Comparison of ENCODE assay signal across 8 cellular contexts in the genomic region with DNA sequence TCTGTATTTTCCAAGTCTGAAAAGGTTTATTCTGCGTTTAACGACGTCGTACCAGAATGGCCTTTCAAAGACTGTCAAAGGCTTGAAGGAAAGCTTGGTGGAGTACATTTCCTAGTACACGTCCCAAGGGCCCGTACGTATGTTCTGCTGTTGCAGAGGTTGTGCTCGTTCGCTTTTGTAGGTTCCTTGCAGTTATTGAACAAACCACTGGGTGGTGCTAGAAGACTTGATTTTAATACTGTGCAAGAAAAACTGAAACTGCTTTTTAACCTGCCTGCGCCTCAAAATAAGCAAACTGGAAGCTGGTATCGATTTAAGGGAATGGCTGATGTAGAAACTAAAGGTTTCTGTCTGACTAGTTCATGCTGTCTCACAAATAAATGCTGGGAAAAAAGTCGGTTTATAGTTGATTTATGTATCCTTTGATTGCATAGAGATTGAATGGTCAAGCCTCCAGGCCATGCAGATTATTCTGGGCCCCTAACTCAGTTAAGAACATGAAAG. TPM values are rescaled to one million over a fixed set of nuclear protein-coding genes. Genes with fewer than 3 reads are reported as not detected.
DNase-seq lines count a peak whose midpoint lies in the region; ATAC-seq, FAIRE-seq and TF ChIP-seq lines count a peak whose summit lies in the region.

No MANE protein-coding gene starts in this region.

- no peak overlapping the region for H3K9ac ChIP-seq in kidney (ENCODE audit: low read length in 2 of 2)

- H3K27me3 Mint-ChIP-seq in WTC11 (ENCODE audit: low read depth) = no peaks in the 10 kb centered on the region

- peak; percentile 60 for ATAC-seq in HG02852 (IDR thresholded peaks at IDR 0.05; ENCODE audit: unreplicated experiment)
- ATAC-seq in WTC11 = peak; percentile 88
- ATAC-seq in HG03159 (IDR thresholded peaks at IDR 0.05; ENCODE audit: unreplicated experiment) = no peak

- no peaks in the 10 kb centered on the region for H3K9me3 Mint-ChIP-seq in WTC11

- H3K4me3 Mint-ChIP-seq in WTC11 = no peak overlapping the region

- H3K9me3 ChIP-seq in kidney (ENCODE audit: control insufficient read depth in 1 of 2, low read length in 2 of 2) = no peaks in the 10 kb centered on the region

- POLR2A ChIA-PET in WTC11 (lab: Charles Lee) = interaction anchor here (0.5 kb wide), 1 partner anchor 43 kb away, joined by 4 read pairs; no protein-coding TSS in a partner anchor

- H3K27ac ChIP-seq in kidney (ENCODE audit: low read depth in 2 of 2, low read length in 2 of 2) = no peak overlapping the region

- H3K36me3 Mint-ChIP-seq in WTC11 = peaks cover 4% of the 10 kb centered on the region

- DNase-seq in GM12864 (ENCODE audit: low read depth) (peak; percentile 86), NCI-H2196 treated with DMSO at 0.1 percent for 48 hours (lab: John Stamatoyannopoulos, UW; ENCODE audit: unreplicated experiment) (peak; percentile 28), WTC11 (ENCODE audit: low spot score) (peak; percentile 65), cerebellar cortex (ENCODE audit: low spot score) (peak; percentile 93), kidney (no peak)
- peak; percentile 47 to 72 for DNase-seq in stimulated activated CD4-positive, alpha-beta T cell treated with anti-CD3 and anti-CD28 coated beads, Interleukin-2, amount 100 ng/mL, for 24 hours

- H3K4me1 ChIP-seq in kidney (ENCODE audit: control insufficient read depth in 1 of 2, insufficient read depth in 1 of 2, low read depth in 1 of 2, low read length in 2 of 2) = peaks cover 0 to 8% of the 10 kb centered on the region in 2 donors

- TF ChIP-seq CTCF in GM12864 (IDR thresholded peaks at IDR 0.05; ENCODE audit: low read depth, low read length, missing control alignments) (peak; percentile 78), WTC11 (IDR thresholded peaks at IDR 0.05) (peak; percentile 63), kidney (IDR thresholded peaks at IDR 0.05; ENCODE audit: borderline replicate concordance, extremely low read depth, insufficient read depth) (peak; percentile 83)

- 0 out of 2 replicates have a peak overlapping the region, but pooled peaks have one; percentile 48 for H3K27ac Mint-ChIP-seq in WTC11

- FAIRE-seq in kidney (lab: Jason Lieb, UNC) = peak; percentile 76

- H3K36me3 ChIP-seq in kidney (ENCODE audit: control insufficient read depth in 1 of 2, insufficient read depth in 2 of 2, low read length in 2 of 2) = no peaks in the 10 kb centered on the region

- CTCF ChIA-PET in WTC11 (lab: Charles Lee) = interaction anchor here (0.6 to 4.2 kb wide), 19 partner anchors 12 to 229 kb away, joined by 3 to 46 read pairs (median 4); a partner anchor contains a TSS

- H3K4me1 Mint-ChIP-seq in WTC11 = peaks cover 47% of the 10 kb centered on the region

- intact Hi-C loops in kidney (cut with DNase I) = loop anchor here (5.0 kb wide), 2 partner anchors 198 to 218 kb away; no protein-coding TSS in a partner anchor

- H3K4me3 ChIP-seq in GM12864 (ENCODE audit: low read depth, low read length) (no peak overlapping the region), kidney (ENCODE audit: low read length in 2 of 2) (peak overlapping the region in 1 of 2 donors; percentile 25)

TF ChIP-seq in WTC11, 78 proteins besides CTCF, POLR2A, EP300 and RAD21:
- no peak for TF ChIP-seq ESRRA (CRISPR knock-in tag; IDR thresholded peaks at IDR 0.05; ENCODE audit: borderline replicate concordance)
- TF ChIP-seq, protein P1, sequence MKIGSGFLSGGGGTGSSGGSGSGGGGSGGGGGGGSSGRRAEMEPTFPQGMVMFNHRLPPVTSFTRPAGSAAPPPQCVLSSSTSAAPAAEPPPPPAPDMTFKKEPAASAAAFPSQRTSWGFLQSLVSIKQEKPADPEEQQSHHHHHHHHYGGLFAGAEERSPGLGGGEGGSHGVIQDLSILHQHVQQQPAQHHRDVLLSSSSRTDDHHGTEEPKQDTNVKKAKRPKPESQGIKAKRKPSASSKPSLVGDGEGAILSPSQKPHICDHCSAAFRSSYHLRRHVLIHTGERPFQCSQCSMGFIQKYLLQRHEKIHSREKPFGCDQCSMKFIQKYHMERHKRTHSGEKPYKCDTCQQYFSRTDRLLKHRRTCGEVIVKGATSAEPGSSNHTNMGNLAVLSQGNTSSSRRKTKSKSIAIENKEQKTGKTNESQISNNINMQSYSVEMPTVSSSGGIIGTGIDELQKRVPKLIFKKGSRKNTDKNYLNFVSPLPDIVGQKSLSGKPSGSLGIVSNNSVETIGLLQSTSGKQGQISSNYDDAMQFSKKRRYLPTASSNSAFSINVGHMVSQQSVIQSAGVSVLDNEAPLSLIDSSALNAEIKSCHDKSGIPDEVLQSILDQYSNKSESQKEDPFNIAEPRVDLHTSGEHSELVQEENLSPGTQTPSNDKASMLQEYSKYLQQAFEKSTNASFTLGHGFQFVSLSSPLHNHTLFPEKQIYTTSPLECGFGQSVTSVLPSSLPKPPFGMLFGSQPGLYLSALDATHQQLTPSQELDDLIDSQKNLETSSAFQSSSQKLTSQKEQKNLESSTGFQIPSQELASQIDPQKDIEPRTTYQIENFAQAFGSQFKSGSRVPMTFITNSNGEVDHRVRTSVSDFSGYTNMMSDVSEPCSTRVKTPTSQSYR (CRISPR knock-in tag; IDR thresholded peaks at IDR 0.05) = no peak
- no peak for TF ChIP-seq ZNF121 (CRISPR knock-in tag; IDR thresholded peaks at IDR 0.05)
- no peak for TF ChIP-seq ZNF416 (CRISPR knock-in tag; IDR thresholded peaks at IDR 0.05)
- TF ChIP-seq OVOL2 (CRISPR knock-in tag; IDR thresholded peaks at IDR 0.05; ENCODE audit: borderline replicate concordance) = no peak
- TF ChIP-seq, protein P2, sequence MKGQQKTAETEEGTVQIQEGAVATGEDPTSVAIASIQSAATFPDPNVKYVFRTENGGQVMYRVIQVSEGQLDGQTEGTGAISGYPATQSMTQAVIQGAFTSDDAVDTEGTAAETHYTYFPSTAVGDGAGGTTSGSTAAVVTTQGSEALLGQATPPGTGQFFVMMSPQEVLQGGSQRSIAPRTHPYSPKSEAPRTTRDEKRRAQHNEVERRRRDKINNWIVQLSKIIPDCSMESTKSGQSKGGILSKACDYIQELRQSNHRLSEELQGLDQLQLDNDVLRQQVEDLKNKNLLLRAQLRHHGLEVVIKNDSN (CRISPR knock-in tag; IDR thresholded peaks at IDR 0.05) = no peak
- TF ChIP-seq IRF2 (CRISPR knock-in tag; IDR thresholded peaks at IDR 0.05; ENCODE audit: borderline replicate concordance, low read depth) = no peak
- no peak for TF ChIP-seq HMGA2 (CRISPR knock-in tag; IDR thresholded peaks at IDR 0.05)
- TF ChIP-seq ZNF219 (CRISPR knock-in tag; IDR thresholded peaks at IDR 0.05; ENCODE audit: borderline replicate concordance) = no peak
- TF ChIP-seq TEAD1 (CRISPR knock-in tag; IDR thresholded peaks at IDR 0.05) = no peak
- TF ChIP-seq, protein P3, sequence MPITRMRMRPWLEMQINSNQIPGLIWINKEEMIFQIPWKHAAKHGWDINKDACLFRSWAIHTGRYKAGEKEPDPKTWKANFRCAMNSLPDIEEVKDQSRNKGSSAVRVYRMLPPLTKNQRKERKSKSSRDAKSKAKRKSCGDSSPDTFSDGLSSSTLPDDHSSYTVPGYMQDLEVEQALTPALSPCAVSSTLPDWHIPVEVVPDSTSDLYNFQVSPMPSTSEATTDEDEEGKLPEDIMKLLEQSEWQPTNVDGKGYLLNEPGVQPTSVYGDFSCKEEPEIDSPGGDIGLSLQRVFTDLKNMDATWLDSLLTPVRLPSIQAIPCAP (CRISPR knock-in tag; IDR thresholded peaks at IDR 0.05) = no peak
- no peak for TF ChIP-seq GTF2I (CRISPR knock-in tag; conservative IDR thresholded peaks at IDR 0.05)

RNA-seq across cellular contexts. Expression of a gene that starts 54.6 kb away (rescaled TPM):
- total RNA-seq in WTC11 (2021) (138 to 152 TPM (median 139 TPM) in 3 replicates), kidney (79.5 TPM)
- polyA plus RNA-seq in kidney (ENCODE audit: insufficient read depth, low read depth, low replicate concordance) = 36.8 TPM
